28 cellular contexts compared by ENCODE assay signal in the genomic region with DNA sequence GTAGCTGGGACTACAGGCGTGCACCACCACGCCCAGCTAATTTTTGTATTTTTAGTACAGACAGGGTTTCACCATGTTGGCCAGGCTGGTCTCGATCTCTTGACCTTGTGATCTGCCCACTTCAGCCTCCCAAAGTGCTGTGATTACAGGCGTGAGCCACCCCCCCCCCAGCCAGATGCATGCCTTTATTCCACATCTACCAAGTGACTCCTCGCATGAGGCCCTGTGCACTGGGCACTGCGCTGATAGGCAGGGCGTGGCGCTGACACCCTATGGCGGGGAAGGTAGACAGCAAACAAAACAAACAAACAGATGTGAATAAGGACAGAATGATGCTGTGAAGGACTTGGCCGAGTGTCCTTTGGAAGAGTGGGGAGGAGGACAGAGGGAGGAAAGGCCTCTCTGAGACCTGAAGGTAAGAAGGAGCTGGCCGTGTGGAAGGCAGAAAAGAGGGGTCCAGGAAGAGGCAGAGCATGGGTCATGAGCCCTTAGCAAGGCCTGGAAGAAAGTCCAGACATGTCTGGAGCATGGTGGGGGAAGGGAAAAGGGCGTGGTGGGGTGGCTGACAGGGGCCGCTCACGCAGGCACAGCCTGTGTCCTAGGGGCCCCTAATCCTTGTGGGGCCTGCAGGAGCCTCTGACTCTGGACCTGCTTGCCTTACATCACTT.
"Had no signal": no experiment of that assay in that cellular context is flagged by ENCODE, and none has a peak within 500 bp of the region (broad histone marks: within the 10 kb centered on the region; RNA-seq: fewer than 3 reads in every experiment).

No MANE protein-coding gene starts in this region.

- H3K9me3 ChIP-seq: ascending aorta, SJCRH30 had no signal

- H3K4me3 ChIP-seq: ascending aorta, SJCRH30, SK-N-MC had no signal

- H3K36me3 ChIP-seq: ascending aorta, SJCRH30, WERI-Rb-1 had no signal

- H3K4me1 ChIP-seq: ascending aorta, SJCRH30 had no signal

- H3K27me3 ChIP-seq: ascending aorta, SJCRH30 had no signal

- H3K27ac ChIP-seq: ascending aorta, SJCRH30, SK-N-MC, WERI-Rb-1 had no signal

- DNase-seq: activated CD4-positive, alpha-beta T cell treated with anti-CD3 and anti-CD28 coated beads for 1 hour; activated CD4-positive, alpha-beta T cell treated with anti-CD3 and anti-CD28 coated beads, Interleukin-2, amount 10 ng/mL, durations not matched to agents 24 days and 14 days; activated CD4-positive, alpha-beta T cell treated with anti-CD3 and anti-CD28 coated beads, Interleukin-2, amount 50 U/mL, for 4 hours; activated CD4-positive, CD25-positive, alpha-beta regulatory T cell; activated CD8-positive, alpha-beta T cell treated with anti-CD3 and anti-CD28 coated beads for 36 hours; activated effector memory CD4-positive, alpha-beta T cell treated with anti-CD3 and anti-CD28 coated beads, Interleukin-2, amount 50 U/mL, for 16 hours; activated naive CD4-positive, alpha-beta T cell; activated naive CD4-positive, alpha-beta T cell treated with anti-CD3 and anti-CD28 coated beads, Interleukin-2, amount 50 U/mL, for 16 hours; activated naive CD8-positive, alpha-beta T cell treated with anti-CD3 and anti-CD28 coated beads for 36 hours; activated T-cell treated with anti-CD3 and anti-CD28 coated beads, Interleukin-2, amount 50 U/mL, for 1 hour; activated T-cell treated with anti-CD3 and anti-CD28 coated beads, Interleukin-2, amount 50 U/mL, for 72 hours; amniotic stem cell; NCI-H1092 treated with DMSO at 0.1 percent for 48 hours; NCI-H1417; NCI-H146; NCI-H187; NCI-H2029 treated with DMSO at 0.1 percent for 48 hours; NCI-H2107; NCI-H2171; NCI-H446; NCI-H510A treated with DMSO at 0.1 percent for 48 hours; NCI-H69; SHP77; SJCRH30; T1000; WERI-Rb-1 had no signal
